Comparison of ENCODE assay signal across 8 cellular contexts in genomic region chr1:84506729-84507453, GRCh38. TPM values are rescaled to one million over a fixed set of nuclear protein-coding genes. Genes with fewer than 3 reads are reported as not detected.
DNase-seq lines count a peak whose midpoint lies in the region; ATAC-seq and TF ChIP-seq lines count a peak whose summit lies in the region.

No MANE protein-coding gene starts in this region.

- CTCF ChIA-PET in HCT116 (lab: Charles Lee): interaction anchor here (1.0 to 1.4 kb wide), 2 partner anchors 362 to 366 kb away, joined by 3 to 5 read pairs; partner anchors contain the start of gene PRKACB

- peaks cover 52% of the 10 kb centered on the region for H3K79me2 ChIP-seq in HCT116 (ENCODE audit: insufficient read depth, low read length)

- no peak for TF ChIP-seq POLR2A in HCT116 (IDR thresholded peaks at IDR 0.05; ENCODE audit: borderline replicate concordance, extremely low read depth, insufficient read depth, insufficient read length)
- no peak for TF ChIP-seq POLR2A in right lobe of liver (IDR thresholded peaks at IDR 0.05)

- DNase-seq in HCT116 (ENCODE audit: low read depth, low spot score) (no peak), right lobe of liver (no peak), upper lobe of right lung (no peak)

- WGBS in right lobe of liver (ENCODE audit: insufficient coverage, low coverage, low lambda C conversion rate, missing lambda C conversion rate): 7% methylated on average over 24 of the region's 26 CpGs

- H3K9me3 ChIP-seq in HCT116 (ENCODE audit: control insufficient read depth in 1 of 2, insufficient read depth in 1 of 2, low read depth in 1 of 2, low read length in 2 of 2) (peaks cover 0 to 9% of the 10 kb centered on the region in 2 experiments; a peak in 2 of 4 replicates), right lobe of liver (no peaks in the 10 kb centered on the region), upper lobe of right lung (no peaks in the 10 kb centered on the region)

- peak overlapping the region; percentile 83 to 85 for H3K4me3 ChIP-seq in HCT116 (replicated peaks in 1 of 2; ENCODE audit: low read depth in 1 of 2, low read length in 2 of 2)
- H3K4me3 ChIP-seq in right lobe of liver: peak overlapping the region; percentile 68 to 90 (median 85)
- H3K4me3 ChIP-seq in upper lobe of right lung: peak overlapping the region; percentile 79

- RAD21 ChIA-PET in HCT116 (lab: Charles Lee; ENCODE audit: low non-redundant PET in 1 of 2, low total read pairs in 2 of 2, uncharacterized antibody in 2 of 2, unreplicated experiment in 2 of 2): interaction anchor here in 1 of 2 experiments (0.5 kb wide), 1 partner anchor 113 kb away, joined by 3 read pairs; no protein-coding TSS in a partner anchor

- peak overlapping the region; percentile 3 for H2AFZ ChIP-seq in HCT116 (ENCODE audit: low read depth, low read length, poor library complexity, severe bottlenecking)

- TF ChIP-seq CTCF in 22Rv1 (IDR thresholded peaks at IDR 0.05) (no peak; the same call in 1 of the 2 replicates), HCT116 (IDR thresholded peaks at IDR 0.05 in 2 of 3, conservative IDR thresholded peaks at IDR 0.05 in 1 of 3; ENCODE audit: borderline replicate concordance in 1 of 3, insufficient read depth in 1 of 3, low read depth in 2 of 3, low read length in 2 of 3) (no peak), right lobe of liver (IDR thresholded peaks at IDR 0.05) (no peak), upper lobe of right lung (IDR thresholded peaks at IDR 0.05) (no peak)

- peak overlapping the region; percentile 82 for H3K4me2 ChIP-seq in HCT116 (ENCODE audit: low read length)

- H3K9ac ChIP-seq in HCT116 (ENCODE audit: low read length): peak overlapping the region; percentile 86

- intact Hi-C loops in HCT116 (cut with micrococcal nuclease): loop anchor here (2.0 to 10.0 kb wide), 4 partner anchors 68 to 365 kb away; partner anchors contain the start of genes CTBS and PRKACB
- intact Hi-C loops in right lobe of liver (cut with DNase I): loop anchor here in 1 of 2 donors (10.0 kb wide), 1 partner anchor 68 kb away; the partner anchor contains the start of gene CTBS
- intact Hi-C loops in upper lobe of right lung (cut with DNase I): loop anchor here (10.0 kb wide), 1 partner anchor 58 kb away; no protein-coding TSS in a partner anchor

- 0 out of 2 replicates have a peak, but pooled peaks cover 8% of the 10 kb centered on the region for H4K20me1 ChIP-seq in HCT116 (ENCODE audit: insufficient read depth)

- peak; percentile 24; the same call in 1 of the 2 replicates for TF ChIP-seq RAD21 in HCT116 (IDR thresholded peaks at IDR 0.05; ENCODE audit: low read depth)

- H3K27me3 ChIP-seq in HCT116 (ENCODE audit: insufficient read depth, low read length) (no peaks in the 10 kb centered on the region), right lobe of liver (no peaks in the 10 kb centered on the region), upper lobe of right lung (no peaks in the 10 kb centered on the region)

- BruUV-seq in HCT116 (replicated peaks; lab: Mats Ljungman, UMichigan): TSS peak; percentile 81

- H3K36me3 ChIP-seq in HCT116 (ENCODE audit: control insufficient read depth in 1 of 2, insufficient read depth in 2 of 2, low read length in 2 of 2): peaks cover 0 to 5% of the 10 kb centered on the region in 2 experiments; a peak in 1 of 4 replicates
- no peaks in the 10 kb centered on the region for H3K36me3 ChIP-seq in right lobe of liver
- H3K36me3 ChIP-seq in upper lobe of right lung: no peaks in the 10 kb centered on the region

- ATAC-seq in HCT116 (no peak), right lobe of liver (no peak), upper lobe of right lung (no peak), esophagus mucosa (no peak), HG03378 (IDR thresholded peaks at IDR 0.05; ENCODE audit: unreplicated experiment) (no peak), HG03460 (IDR thresholded peaks at IDR 0.05; ENCODE audit: unreplicated experiment) (no peak)

- H3K9me2 ChIP-seq in HCT116 (ENCODE audit: insufficient read depth): no peaks in the 10 kb centered on the region

- peak overlapping the region; percentile 85 for H3K27ac ChIP-seq in 22Rv1
- H3K27ac ChIP-seq in HCT116 (ENCODE audit: low read depth, low read length): peak overlapping the region; percentile 83
- peak overlapping the region; percentile 50 for H3K27ac ChIP-seq in angular gyrus (ENCODE audit: low read depth, low read length)
- peak overlapping the region; percentile 97 to 99 (median 98) for H3K27ac ChIP-seq in right lobe of liver
- peak overlapping the region; percentile 97 for H3K27ac ChIP-seq in upper lobe of right lung

- H3K4me1 ChIP-seq in HCT116 (ENCODE audit: control insufficient read depth in 1 of 2, insufficient read depth in 2 of 2, low read length in 2 of 2): peaks cover 21 to 37% of the 10 kb centered on the region in 2 experiments
- H3K4me1 ChIP-seq in right lobe of liver: peaks cover 0 to 36% (median 6%) of the 10 kb centered on the region in 4 donors
- peaks cover 28% of the 10 kb centered on the region for H3K4me1 ChIP-seq in upper lobe of right lung

- POLR2A ChIA-PET in HCT116 (lab: Charles Lee): interaction anchor here (0.9 to 2.3 kb wide), 10 partner anchors 9 to 366 kb away, joined by 3 to 12 read pairs (median 5); partner anchors contain the start of genes CTBS and PRKACB

TF ChIP-seq in HCT116, 20 proteins besides CTCF, POLR2A, EP300 and RAD21:
- no peak for TF ChIP-seq EZH2phosphoT487 (IDR thresholded peaks at IDR 0.05; ENCODE audit: borderline replicate concordance)
- peak; percentile 3; the same call in 1 of the 2 replicates for TF ChIP-seq SIN3A (IDR thresholded peaks at IDR 0.05; ENCODE audit: low read depth)
- no peak for TF ChIP-seq TCF7L2 (IDR thresholded peaks at IDR 0.05; ENCODE audit: borderline replicate concordance, extremely low read depth, insufficient read depth, insufficient read length)
- TF ChIP-seq FOSL1 (IDR thresholded peaks at IDR 0.05; ENCODE audit: low read depth): no peak
- no peak for TF ChIP-seq SP1 (IDR thresholded peaks at IDR 0.05; ENCODE audit: low read depth)
- no peak for TF ChIP-seq EGR1 (IDR thresholded peaks at IDR 0.05; ENCODE audit: low read depth)
- no peak for TF ChIP-seq JUND (IDR thresholded peaks at IDR 0.05)
- TF ChIP-seq MAX (IDR thresholded peaks at IDR 0.05): peak; percentile 9; the same call in 1 of the 2 replicates
- no peak for TF ChIP-seq CEBPB (IDR thresholded peaks at IDR 0.05; ENCODE audit: low read depth)
- no peak; the same call in 1 of the 2 replicates for TF ChIP-seq POLR2AphosphoS5 (IDR thresholded peaks at IDR 0.05; ENCODE audit: low read depth, low read length)

RNA-seq across cellular contexts. Expression of gene GNG5, which starts 0.5 kb away (rescaled TPM):
- 193 TPM for total RNA-seq in HCT116 (2021; ENCODE audit: unreplicated experiment)
- polyA plus RNA-seq in HCT116 (2012): 144 and 205 TPM in 2 replicates
- 10 to 100 TPM; 44.5 to 85.0 (median 54.6) TPM for total RNA-seq in right lobe of liver
- total RNA-seq in upper lobe of right lung: 133 TPM
- 93.1 TPM for total RNA-seq in esophagus mucosa

RNA-seq across cellular contexts. Expression of gene SPATA1, which starts 0.7 kb away (rescaled TPM):
- total RNA-seq in HCT116 (2021; ENCODE audit: unreplicated experiment) (3.1 TPM), right lobe of liver (1 to 10 TPM in 3 of 6 experiments, under 1 TPM in 3; 0.31 to 1.7 (median 0.92) TPM), upper lobe of right lung (3.4 TPM), esophagus mucosa (1.1 TPM)
- 0.64 and 2.2 TPM in 2 replicates for polyA plus RNA-seq in HCT116 (2012)

RNA-seq across cellular contexts. Expression of gene RPF1, which starts 27.8 kb away (rescaled TPM):
- total RNA-seq in HCT116 (2021; ENCODE audit: unreplicated experiment) (86.9 TPM), right lobe of liver (10 to 100 TPM in 5 of 6 experiments, 1 to 10 TPM in 1; 8.6 to 29.7 (median 14.0) TPM), upper lobe of right lung (30.1 TPM), esophagus mucosa (24.4 TPM)
- polyA plus RNA-seq in HCT116 (2012): 27.7 and 46.9 TPM in 2 replicates
